In the genomic region with DNA sequence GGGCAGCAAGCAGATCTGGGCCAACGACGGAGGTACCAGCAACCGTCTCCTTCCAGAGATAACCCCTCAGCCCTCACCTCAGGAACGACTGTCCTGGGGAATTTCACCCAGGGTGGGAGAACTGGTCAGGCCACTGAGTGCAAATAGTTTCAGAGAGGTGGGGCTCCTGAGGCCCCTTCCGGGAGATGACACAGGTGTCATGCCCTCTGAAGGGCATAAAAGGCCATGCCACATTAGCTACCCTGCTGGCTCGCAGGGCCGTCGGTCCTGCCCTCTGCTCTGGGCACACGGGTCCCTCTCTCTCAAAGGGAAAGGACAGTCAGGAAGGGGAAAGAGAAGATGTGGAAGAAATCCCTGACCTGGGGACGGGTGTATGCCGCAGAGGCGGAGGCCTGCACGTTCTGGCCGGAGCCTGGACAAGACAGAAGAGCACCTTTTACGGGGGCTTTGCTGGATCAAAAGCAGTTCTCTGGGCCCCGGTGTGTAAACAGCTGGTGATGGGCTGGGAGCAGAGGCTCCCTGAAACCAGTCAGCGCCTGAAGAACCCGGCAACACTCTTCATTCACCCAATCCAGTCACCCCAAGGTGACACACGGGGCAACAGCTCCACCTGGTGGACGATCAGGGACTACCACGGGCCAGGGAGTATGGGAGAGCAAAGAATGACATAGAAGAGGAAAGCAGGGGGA, we compare ENCODE assay signal across 8 cellular contexts. TPM values are rescaled to one million over a fixed set of nuclear protein-coding genes. Genes with fewer than 3 reads are reported as not detected.
DNase-seq lines count a peak whose midpoint lies in the region; ATAC-seq and TF ChIP-seq lines count a peak whose summit lies in the region.

No MANE protein-coding gene starts in this region.

- H3K9me3 Mint-ChIP-seq in activated naive CD4-positive, alpha-beta T cell treated with anti-CD3 and anti-CD28 coated beads, Interleukin-2, amount 50 U/mL, for 24 hours = no peaks in the 10 kb centered on the region

- TF ChIP-seq CTCF in upper lobe of right lung (IDR thresholded peaks at IDR 0.05) = peak; percentile 99

- H3K36me3 Mint-ChIP-seq in activated naive CD4-positive, alpha-beta T cell treated with anti-CD3 and anti-CD28 coated beads, Interleukin-2, amount 50 U/mL, for 24 hours = no peaks in the 10 kb centered on the region

- H3K36me3 ChIP-seq in H7 (replicated peaks; ENCODE audit: control insufficient read depth, insufficient read depth, low read length) = no peaks in the 10 kb centered on the region
- H3K36me3 ChIP-seq in upper lobe of right lung = peaks cover 3% of the 10 kb centered on the region

- H3K27ac ChIP-seq in upper lobe of right lung = peak overlapping the region; percentile 96

- peaks cover 79% of the 10 kb centered on the region for H3K4me1 Mint-ChIP-seq in activated naive CD4-positive, alpha-beta T cell treated with anti-CD3 and anti-CD28 coated beads, Interleukin-2, amount 50 U/mL, for 24 hours

- H3K4me3 ChIP-seq in H7 (ENCODE audit: insufficient read depth, low read depth, low read length) (no peak overlapping the region), upper lobe of right lung (peak overlapping the region; percentile 87)

- DNase-seq in DMS 273 (lab: John Stamatoyannopoulos, UW; ENCODE audit: unreplicated experiment) (peak; percentile 96), H7 (peak; percentile 93), NCI-H1105 (lab: John Stamatoyannopoulos, UW) (peak; percentile 80), SKM-1 treated with dmso at 0.1 percent for 144 hours (lab: John Stamatoyannopoulos, UW; ENCODE audit: unreplicated experiment) (peak; percentile 80), Right ventricle myocardium inferior (ENCODE audit: missing footprints) (peak; percentile 90), pons (ENCODE audit: low spot score) (peak; percentile 93), upper lobe of right lung (peak; percentile 93)

- no peaks in the 10 kb centered on the region for H3K27me3 Mint-ChIP-seq in activated naive CD4-positive, alpha-beta T cell treated with anti-CD3 and anti-CD28 coated beads, Interleukin-2, amount 50 U/mL, for 24 hours

- H3K4me1 ChIP-seq in upper lobe of right lung = peaks cover 67% of the 10 kb centered on the region

- intact Hi-C loops in Right ventricle myocardium inferior (cut with DNase I) (loop anchor here (1.0 to 10.0 kb wide), 5 partner anchors 103 to 439 kb away; a partner anchor contains a TSS), upper lobe of right lung (cut with DNase I) (loop anchor here (5.0 kb wide), 2 partner anchors 107 to 257 kb away; a partner anchor contains a TSS)

- H3K27me3 ChIP-seq in H7 (ENCODE audit: control insufficient read depth, insufficient read depth, low read length) (peaks cover 42% of the 10 kb centered on the region), upper lobe of right lung (no peaks in the 10 kb centered on the region)

- H3K4me3 Mint-ChIP-seq in activated naive CD4-positive, alpha-beta T cell treated with anti-CD3 and anti-CD28 coated beads, Interleukin-2, amount 50 U/mL, for 24 hours = peak overlapping the region; percentile 62

- ATAC-seq in Right ventricle myocardium inferior (peak; percentile 67), upper lobe of right lung (peak; percentile 74)

- peak overlapping the region; percentile 100 for H3K27ac Mint-ChIP-seq in activated naive CD4-positive, alpha-beta T cell treated with anti-CD3 and anti-CD28 coated beads, Interleukin-2, amount 50 U/mL, for 24 hours

- no peaks in the 10 kb centered on the region for H3K9me3 ChIP-seq in upper lobe of right lung

RNA-seq across cellular contexts. Expression of a gene that starts 6.4 kb away (rescaled TPM):
- 8.7 and 13.9 TPM in 2 replicates for total RNA-seq in H7 (2014; rRNA removed; shearing (Covaris generic))
- total RNA-seq in Right ventricle myocardium inferior (31.5 TPM), upper lobe of right lung (31.1 TPM)
